Comparison of ENCODE assay signal across 1 cellular context in genomic region chr13:60755380-60756163, GRCh38.
TF ChIP-seq lines count a peak whose summit lies in the region.

No MANE protein-coding gene starts in this region.

TF ChIP-seq in HCT116, 20 proteins besides CTCF, POLR2A, EP300 and RAD21 (continued from another document):
- TF ChIP-seq REST (IDR thresholded peaks at IDR 0.05; ENCODE audit: low read depth): no peak
